ENCODE assay signal across 5 cellular contexts in genomic region chrX:43720961-43721360, GRCh38.
"Had no signal": no experiment of that assay in that cellular context is flagged by ENCODE, and none has a peak within 500 bp of the region (broad histone marks: within the 10 kb centered on the region; RNA-seq: fewer than 3 reads in every experiment).

No MANE protein-coding gene starts in this region.

- ATAC-seq: HepG2, K562 had no signal

- DNase-seq: IMR-90 had no signal

- H3K27ac ChIP-seq: HL-60 had no signal

- H3K4me3 ChIP-seq: K562 had no signal

- FAIRE-seq: HepG2, HTR-8/SVneo, K562 had no signal
